In the genomic region with DNA sequence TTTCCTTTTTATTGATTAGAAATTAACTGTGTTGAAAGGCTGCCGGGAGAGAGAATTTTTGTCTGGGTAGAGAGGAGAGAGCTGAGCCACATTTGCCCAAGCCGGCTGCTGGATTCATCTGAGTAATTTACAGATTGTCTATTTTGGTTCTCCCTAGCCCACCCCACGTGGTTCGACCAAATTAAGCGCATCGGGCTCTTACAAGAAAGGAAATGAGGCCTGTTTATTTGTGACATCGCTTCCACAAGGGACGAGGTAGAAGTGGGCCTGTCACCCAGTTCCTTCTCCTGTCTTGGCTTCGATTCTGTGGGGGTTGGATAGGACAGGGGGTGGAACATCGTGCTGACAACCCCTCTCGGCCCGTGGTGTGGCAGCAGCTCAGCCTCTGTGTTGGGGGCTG, we compare ENCODE assay signal across 11 cellular contexts. TPM values are rescaled to one million over a fixed set of nuclear protein-coding genes. Genes with fewer than 3 reads are reported as not detected.
DNase-seq lines count a peak whose midpoint lies in the region; ATAC-seq and FAIRE-seq lines count a peak whose summit lies in the region.
"Had no signal": no experiment of that assay in that cellular context is flagged by ENCODE, and none has a peak within 500 bp of the region (broad histone marks: within the 10 kb centered on the region; RNA-seq: fewer than 3 reads in every experiment).

No MANE protein-coding gene starts in this region.

- H3K9ac ChIP-seq in iPS-20b (ENCODE audit: low read depth, low read length): peak overlapping the region; percentile 16; the same call in 1 of the 2 replicates

- no peak overlapping the region for H3K27ac ChIP-seq in iPS-20b (ENCODE audit: low read length)
- H3K27ac ChIP-seq: left ventricle myocardium inferior, WERI-Rb-1 had no signal

- FAIRE-seq in RCC 7860 (lab: Jason Lieb, UNC): no peak

- no peaks in the 10 kb centered on the region for H3K36me3 ChIP-seq in iPS-20b (ENCODE audit: insufficient read depth, low read depth, low read length)
- H3K36me3 ChIP-seq: WERI-Rb-1 had no signal

- ATAC-seq in GM18502 (IDR thresholded peaks at IDR 0.05; ENCODE audit: poor library complexity, unreplicated experiment) (peak; percentile 43), GM21619 (IDR thresholded peaks at IDR 0.05; ENCODE audit: unreplicated experiment) (peak; percentile 32), HG03520 (IDR thresholded peaks at IDR 0.05; ENCODE audit: unreplicated experiment) (peak; percentile 28), left lobe of liver (no peak), GM19324 (IDR thresholded peaks at IDR 0.05; ENCODE audit: low FRiP score, unreplicated experiment) (no peak)

- DNase-seq in T-helper 2 cell: no peak
- no peak for DNase-seq in left lobe of liver (ENCODE audit: low spot score)
- DNase-seq in RCC 7860 (ENCODE audit: low spot score): no peak
- DNase-seq: DMS153, left ventricle myocardium inferior, WERI-Rb-1 had no signal

- H3K27me3 ChIP-seq in iPS-20b (ENCODE audit: insufficient read depth, low read length): no peaks in the 10 kb centered on the region

- peaks cover 5% of the 10 kb centered on the region; the same call in 1 of the 2 replicates for H3K9me3 ChIP-seq in iPS-20b (ENCODE audit: insufficient read depth, low read depth, low read length)

- no peak overlapping the region for H3K4me3 ChIP-seq in iPS-20b (ENCODE audit: low read length)
- H3K4me3 ChIP-seq: left ventricle myocardium inferior had no signal

- peaks cover 11% of the 10 kb centered on the region for H3K4me1 ChIP-seq in iPS-20b (ENCODE audit: insufficient read depth, low read length)
- H3K4me1 ChIP-seq: left ventricle myocardium inferior had no signal

RNA-seq across cellular contexts. Expression of a gene that starts 42.9 kb away (rescaled TPM):
- 7.7 TPM for total RNA-seq in left lobe of liver

Comparison
In these comparisons a context has a peak if more than half of its experiments do, and no peak if none do; other contexts are left out.
1. ATAC-seq: peak in GM18502 (single experiment), GM21619 (single experiment) and HG03520 (single experiment); none in left lobe of liver (single experiment) and GM19324 (single experiment).